Comparison of ENCODE assay signal across 8 cellular contexts in the genomic region with DNA sequence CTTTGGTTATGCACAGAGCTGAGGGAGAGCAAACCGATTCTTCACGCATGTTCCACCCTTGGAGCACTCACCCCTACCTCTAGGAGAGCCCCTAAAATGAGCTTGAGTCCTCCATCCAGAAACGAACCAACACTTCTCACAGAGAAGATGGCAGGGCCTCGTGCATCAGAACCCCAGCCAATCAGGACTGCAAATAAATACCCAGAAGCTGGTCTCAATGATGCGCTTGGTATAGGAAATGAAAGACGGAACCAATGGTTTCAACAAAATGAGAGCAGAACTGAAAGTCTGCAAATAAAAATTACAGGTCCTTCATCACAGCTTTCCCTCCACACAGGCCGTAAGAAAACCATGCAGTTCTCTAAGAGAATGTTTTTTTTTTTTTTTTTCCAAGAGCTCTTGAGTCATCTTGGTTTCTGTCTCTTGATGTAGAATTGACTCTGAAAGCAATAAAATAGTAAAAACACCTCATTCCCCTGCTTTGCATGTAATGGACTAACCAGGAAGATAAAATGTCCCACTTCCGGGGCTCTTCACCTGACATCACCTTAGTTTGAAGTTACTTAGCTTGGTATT. TPM values are rescaled to one million over a fixed set of nuclear protein-coding genes. Genes with fewer than 3 reads are reported as not detected.
DNase-seq lines count a peak whose midpoint lies in the region; ATAC-seq lines count a peak whose summit lies in the region.

No MANE protein-coding gene starts in this region.

- intact Hi-C loops in activated T-helper 1 cell treated with anti-CD3 and anti-CD28 coated beads, Interleukin-12 subunit alpha, Interleukin-12 subunit beta, Interleukin-2, Interleukin-4 antibody, amounts not matched to agents 30 ng/mL and 10 ng/mL and 1 ng/mL, durations not matched to agents 14 hours and 24 hours and 36 hours (cut with micrococcal nuclease): loop anchor here (10.0 kb wide), 1 partner anchor 484 kb away; no protein-coding TSS in a partner anchor

- H3K27ac Mint-ChIP-seq in activated T-helper 1 cell treated with anti-CD3 and anti-CD28 coated beads, Interleukin-12 subunit alpha, Interleukin-12 subunit beta, Interleukin-2, Interleukin-4 antibody, amounts not matched to agents 30 ng/mL and 10 ng/mL and 1 ng/mL, durations not matched to agents 14 hours and 24 hours and 36 hours: peak overlapping the region; percentile 84

- H3K27me3 Mint-ChIP-seq in activated T-helper 1 cell treated with anti-CD3 and anti-CD28 coated beads, Interleukin-12 subunit alpha, Interleukin-12 subunit beta, Interleukin-2, Interleukin-4 antibody, amounts not matched to agents 30 ng/mL and 10 ng/mL and 1 ng/mL, durations not matched to agents 14 hours and 24 hours and 36 hours (ENCODE audit: insufficient read depth): no peaks in the 10 kb centered on the region

- peak; percentile 60 for ATAC-seq in HG03354 (IDR thresholded peaks at IDR 0.05; ENCODE audit: poor library complexity, severe bottlenecking, unreplicated experiment)

- peak overlapping the region; percentile 2 for H3K4me3 Mint-ChIP-seq in activated T-helper 1 cell treated with anti-CD3 and anti-CD28 coated beads, Interleukin-12 subunit alpha, Interleukin-12 subunit beta, Interleukin-2, Interleukin-4 antibody, amounts not matched to agents 30 ng/mL and 10 ng/mL and 1 ng/mL, durations not matched to agents 14 hours and 24 hours and 36 hours

- H3K4me1 Mint-ChIP-seq in activated T-helper 1 cell treated with anti-CD3 and anti-CD28 coated beads, Interleukin-12 subunit alpha, Interleukin-12 subunit beta, Interleukin-2, Interleukin-4 antibody, amounts not matched to agents 30 ng/mL and 10 ng/mL and 1 ng/mL, durations not matched to agents 14 hours and 24 hours and 36 hours (ENCODE audit: low read depth): peaks cover 97% of the 10 kb centered on the region

- peak; percentile 17 for DNase-seq in stimulated activated naive CD4-positive, alpha-beta T cell treated with Interleukin-2 at 50 U/mL for 16 hours (lab: John Stamatoyannopoulos, UW)
- no peak for DNase-seq in stimulated activated naive CD4-positive, alpha-beta T cell (lab: John Stamatoyannopoulos, UW)
- DNase-seq in activated T-helper 1 cell treated with anti-CD3 and anti-CD28 coated beads, Interleukin-12 subunit alpha, Interleukin-12 subunit beta, Interleukin-2, Interleukin-4 antibody, amounts not matched to agents 30 ng/mL and 10 ng/mL and 1 ng/mL, durations not matched to agents 14 hours and 24 hours and 36 hours (ENCODE audit: low spot score): no peak
- DNase-seq in ureter (ENCODE audit: low spot score) (peak; percentile 32), NCI-H748 treated with DMSO at 0.1 percent for 48 hours (lab: John Stamatoyannopoulos, UW) (no peak), hepatic stellate cell (ENCODE audit: low spot score) (no peak), DMS 273 treated with DMSO at 0.1 percent for 48 hours (lab: John Stamatoyannopoulos, UW) (no peak)

- peaks cover 15% of the 10 kb centered on the region for H3K36me3 Mint-ChIP-seq in activated T-helper 1 cell treated with anti-CD3 and anti-CD28 coated beads, Interleukin-12 subunit alpha, Interleukin-12 subunit beta, Interleukin-2, Interleukin-4 antibody, amounts not matched to agents 30 ng/mL and 10 ng/mL and 1 ng/mL, durations not matched to agents 14 hours and 24 hours and 36 hours (ENCODE audit: low read depth)

- H3K9me3 Mint-ChIP-seq in activated T-helper 1 cell treated with anti-CD3 and anti-CD28 coated beads, Interleukin-12 subunit alpha, Interleukin-12 subunit beta, Interleukin-2, Interleukin-4 antibody, amounts not matched to agents 30 ng/mL and 10 ng/mL and 1 ng/mL, durations not matched to agents 14 hours and 24 hours and 36 hours: peaks cover 10% of the 10 kb centered on the region

RNA-seq across cellular contexts. Expression of gene KLF6, which starts 23.8 kb away (rescaled TPM):
- total RNA-seq in activated T-helper 1 cell treated with anti-CD3 and anti-CD28 coated beads, Interleukin-12 subunit alpha, Interleukin-12 subunit beta, Interleukin-2, Interleukin-4 antibody, amounts not matched to agents 30 ng/mL and 10 ng/mL and 1 ng/mL, durations not matched to agents 14 hours and 24 hours and 36 hours: 110 and 113 TPM in 2 replicates
- total RNA-seq in ureter: 171 TPM

Comparison
In these comparisons a context has a peak if more than half of its experiments do, and no peak if none do; other contexts are left out.
1. DNase-seq: peak in stimulated activated naive CD4-positive, alpha-beta T cell treated with Interleukin-2 at 50 U/mL for 16 hours (single experiment) and ureter (single experiment); none in stimulated activated naive CD4-positive, alpha-beta T cell (0 of 6), activated T-helper 1 cell treated with anti-CD3 and anti-CD28 coated beads, Interleukin-12 subunit alpha, Interleukin-12 subunit beta, Interleukin-2, Interleukin-4 antibody, amounts not matched to agents 30 ng/mL and 10 ng/mL and 1 ng/mL, durations not matched to agents 14 hours and 24 hours and 36 hours (single experiment), NCI-H748 treated with DMSO at 0.1 percent for 48 hours (single experiment), hepatic stellate cell (single experiment) and DMS 273 treated with DMSO at 0.1 percent for 48 hours (single experiment).